Comparison of ENCODE assay signal across 21 cellular contexts in genomic region chr6:23990158-23990557, GRCh38.
"Had no signal": no experiment of that assay in that cellular context is flagged by ENCODE, and none has a peak within 500 bp of the region (broad histone marks: within the 10 kb centered on the region; RNA-seq: fewer than 3 reads in every experiment).

No MANE protein-coding gene starts in this region.

- H3K27ac ChIP-seq: brain microvascular endothelial cell, gastrocnemius medialis, hepatocyte, sigmoid colon, thoracic aorta, upper lobe of left lung, vagina had no signal

- H3K4me3 ChIP-seq: gastrocnemius medialis, hepatocyte, mucosa of descending colon, sigmoid colon, thoracic aorta, upper lobe of left lung, vagina had no signal

- DNase-seq: activated CD8-positive, alpha-beta memory T cell treated with anti-CD3 and anti-CD28 coated beads, Interleukin-2, amount 10 ng/mL, durations not matched to agents 7 days and 5 days; activated CD8-positive, alpha-beta T cell treated with anti-CD3 and anti-CD28 coated beads, Interleukin-2, amount 10 ng/mL, durations not matched to agents 7 days and 5 days; activated effector memory CD4-positive, alpha-beta T cell treated with anti-CD3 and anti-CD28 coated beads, Interleukin-2, amount 50 U/mL, for 16 hours; activated naive CD4-positive, alpha-beta T cell treated with anti-CD3 and anti-CD28 coated beads for 36 hours; activated naive CD8-positive, alpha-beta T cell treated with anti-CD3 and anti-CD28 coated beads, Interleukin-2, amount 10 ng/mL, durations not matched to agents 7 days and 5 days; amniotic stem cell; brain microvascular endothelial cell; cortex of kidney; effector memory CD8-positive, alpha-beta T cell; erythroblast; gastrocnemius medialis; left ventricle myocardium superior; mucosa of descending colon; sigmoid colon; small intestine; stimulated activated CD4-positive, alpha-beta T cell treated with anti-CD3 and anti-CD28 coated beads, Interleukin-4, amount 100 ng/mL, for 24 hours; T-helper 2 cell; upper lobe of left lung had no signal
